Comparison of ENCODE assay signal across 20 cellular contexts in the genomic region with DNA sequence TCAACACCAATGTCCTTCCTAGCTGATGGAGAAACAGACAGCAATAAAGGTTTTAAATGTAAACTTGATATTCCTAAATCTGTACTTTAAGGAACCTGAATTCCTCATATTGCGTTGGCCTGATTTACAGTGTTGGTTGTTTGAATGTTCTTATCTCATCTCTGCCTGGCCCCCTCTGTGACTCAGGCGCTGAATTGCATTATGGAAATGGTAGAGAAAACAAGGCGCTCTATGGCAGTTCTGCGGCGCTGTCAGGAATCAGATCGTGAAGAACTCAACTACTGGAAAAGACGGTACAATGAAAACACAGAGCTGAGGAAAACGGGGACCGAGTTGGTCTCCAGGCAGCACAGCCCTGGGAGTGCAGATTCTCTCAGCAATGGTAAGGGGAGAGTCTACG. TPM values are rescaled to one million over a fixed set of nuclear protein-coding genes. Genes with fewer than 3 reads are reported as not detected.
DNase-seq lines count a peak whose midpoint lies in the region; ATAC-seq and TF ChIP-seq lines count a peak whose summit lies in the region.
"Had no signal": no experiment of that assay in that cellular context is flagged by ENCODE, and none has a peak within 500 bp of the region (broad histone marks: within the 10 kb centered on the region; RNA-seq: fewer than 3 reads in every experiment).

No MANE protein-coding gene starts in this region.

- H3K27ac Mint-ChIP-seq in activated T-cell treated with anti-CD3 and anti-CD28 coated beads, Interleukin-2, amount 50 U/mL, for 24 hours = peak overlapping the region; percentile 35
- peak overlapping the region; percentile 11 for H3K27ac Mint-ChIP-seq in endodermal cell
- H3K27ac Mint-ChIP-seq: B cell had no signal

- H3K4me3 Mint-ChIP-seq in activated T-cell treated with anti-CD3 and anti-CD28 coated beads, Interleukin-2, amount 50 U/mL, for 24 hours = no peak overlapping the region
- no peak overlapping the region for H3K4me3 Mint-ChIP-seq in endodermal cell
- H3K4me3 Mint-ChIP-seq: B cell; CD4-positive, CD25-positive, alpha-beta regulatory T cell; CD8-positive, alpha-beta T cell had no signal

- ATAC-seq in right cardiac atrium (no peak), sciatic nerve (no peak)
- ATAC-seq: CD8-positive, alpha-beta T cell had no signal

- H3K36me3 ChIP-seq in cardiac muscle cell = peaks cover 66% of the 10 kb centered on the region
- H3K36me3 ChIP-seq in endodermal cell (ENCODE audit: control insufficient read depth, insufficient read depth, low read length) = peaks cover 69% of the 10 kb centered on the region

- intact Hi-C loops in right cardiac atrium (cut with DNase I) = no loop called here
- intact Hi-C loops in sciatic nerve (cut with DNase I) = no loop called here

- H3K4me1 ChIP-seq in cardiac muscle cell (ENCODE audit: low read depth) = no peaks in the 10 kb centered on the region
- H3K4me1 ChIP-seq in right cardiac atrium (ENCODE audit: control insufficient read depth, insufficient read depth, low read length) = no peaks in the 10 kb centered on the region
- H3K4me1 ChIP-seq in endodermal cell (ENCODE audit: control insufficient read depth, insufficient read depth, low read length) = no peaks in the 10 kb centered on the region
- H3K4me1 ChIP-seq: BLaER1, Caco-2 had no signal

- no peak overlapping the region for H3K4me3 ChIP-seq in cardiac muscle cell
- H3K4me3 ChIP-seq in right cardiac atrium (ENCODE audit: low read length) = no peak overlapping the region
- H3K4me3 ChIP-seq in endodermal cell (ENCODE audit: low read length) = no peak overlapping the region
- H3K4me3 ChIP-seq: BLaER1, GM23248 had no signal

- H3K9me3 Mint-ChIP-seq in activated T-cell treated with anti-CD3 and anti-CD28 coated beads, Interleukin-2, amount 50 U/mL, for 24 hours = no peaks in the 10 kb centered on the region
- no peaks in the 10 kb centered on the region for H3K9me3 Mint-ChIP-seq in endodermal cell
- H3K9me3 Mint-ChIP-seq: CD4-positive, CD25-positive, alpha-beta regulatory T cell; CD8-positive, alpha-beta T cell had no signal

- H3K27me3 ChIP-seq in cardiac muscle cell (no peaks in the 10 kb centered on the region), right cardiac atrium (ENCODE audit: control insufficient read depth, insufficient read depth) (no peaks in the 10 kb centered on the region), endodermal cell (ENCODE audit: control insufficient read depth, insufficient read depth, low read length, poor library complexity, severe bottlenecking) (no peaks in the 10 kb centered on the region)
- H3K27me3 ChIP-seq: BLaER1 had no signal

- WGBS in right cardiac atrium = 94% methylated on average over 10 of the region's 10 CpGs
- 95 to 99% methylated on average over 10 of the region's 10 CpGs for WGBS in endodermal cell (ENCODE audit: insufficient coverage in 1 of 2, insufficient read length in 1 of 2), 2 experiments

- peaks cover 8% of the 10 kb centered on the region for H3K4me1 Mint-ChIP-seq in activated T-cell treated with anti-CD3 and anti-CD28 coated beads, Interleukin-2, amount 50 U/mL, for 24 hours (ENCODE audit: low read depth)
- H3K4me1 Mint-ChIP-seq in endodermal cell = no peaks in the 10 kb centered on the region

- no peaks in the 10 kb centered on the region for H3K9me3 ChIP-seq in cardiac muscle cell (ENCODE audit: low read depth)
- H3K9me3 ChIP-seq in right cardiac atrium (ENCODE audit: control insufficient read depth, low read length) = no peaks in the 10 kb centered on the region
- H3K9me3 ChIP-seq in endodermal cell (ENCODE audit: control insufficient read depth, low read length) = no peaks in the 10 kb centered on the region
- H3K9me3 ChIP-seq: BLaER1, Caco-2 had no signal

- H3K27ac ChIP-seq in cardiac muscle cell (peak overlapping the region; percentile 51), right cardiac atrium (ENCODE audit: low read length) (no peak overlapping the region), endodermal cell (ENCODE audit: low read depth, low read length) (no peak overlapping the region)
- H3K27ac ChIP-seq: 22Rv1, BLaER1, C4-2B, GM23248 had no signal

- no peak overlapping the region for H3K9ac ChIP-seq in endodermal cell (ENCODE audit: extremely low read depth, low read length, poor library complexity, severe bottlenecking)
- H3K9ac ChIP-seq: BLaER1, GM23248 had no signal

- no peak for DNase-seq in activated T-cell treated with anti-CD3 and anti-CD28 coated beads, Interleukin-2, amount 50 U/mL, for 24 hours
- DNase-seq in activated T-cell treated with anti-CD3 and anti-CD28 coated beads for 4 hours (no peak), cardiac muscle cell (ENCODE audit: low read depth in 1 of 2, low spot score in 1 of 2) (no peak), right cardiac atrium (no peak), endodermal cell (no peak), sciatic nerve (ENCODE audit: low spot score) (no peak), midbrain (lab: John Stamatoyannopoulos, UW) (no peak)
- DNase-seq: Caco-2; CD4-positive, CD25-positive, alpha-beta regulatory T cell; CD8-positive, alpha-beta T cell; DMS153; DND-41; GM23248; H7; HCEC 1CT had no signal

- peaks cover 75% of the 10 kb centered on the region for H3K36me3 Mint-ChIP-seq in activated T-cell treated with anti-CD3 and anti-CD28 coated beads, Interleukin-2, amount 50 U/mL, for 24 hours (ENCODE audit: low read depth)
- H3K36me3 Mint-ChIP-seq in endodermal cell (ENCODE audit: low read depth) = peaks cover 86% of the 10 kb centered on the region

- H3K27me3 Mint-ChIP-seq in activated T-cell treated with anti-CD3 and anti-CD28 coated beads, Interleukin-2, amount 50 U/mL, for 24 hours = no peaks in the 10 kb centered on the region
- no peaks in the 10 kb centered on the region for H3K27me3 Mint-ChIP-seq in endodermal cell (ENCODE audit: insufficient read depth)
- H3K27me3 Mint-ChIP-seq: B cell; CD4-positive, CD25-positive, alpha-beta regulatory T cell had no signal

- TF ChIP-seq CTCF in cardiac muscle cell (IDR thresholded peaks at IDR 0.05; ENCODE audit: low read depth, low read length) (no peak), endodermal cell (conservative IDR thresholded peaks at IDR 0.05) (no peak)

RNA-seq across cellular contexts. Expression of a gene that starts 32.6 kb away (rescaled TPM):
- 0.21 TPM in 1 of 2 replicates, not detected in the other for total RNA-seq in cardiac muscle cell
- polyA plus RNA-seq in cardiac muscle cell = 1.4 and 1.9 TPM in 2 replicates
- not detected for total RNA-seq in right cardiac atrium
- polyA plus RNA-seq in right cardiac atrium = 0.05 TPM
- total RNA-seq in endodermal cell = under 1 TPM in 1 of 2 donors, not detected in 1; 0.44 TPM
- 0.18 TPM for polyA plus RNA-seq in endodermal cell (2013, experiment 1 of 2)
- 0.17 TPM for polyA plus RNA-seq in endodermal cell (2013, experiment 2 of 2)
- total RNA-seq in sciatic nerve = not detected
- total RNA-seq: CD4-positive, CD25-positive, alpha-beta regulatory T cell; GM23248; H7 had no signal

RNA-seq across cellular contexts. Expression of a gene that starts 37.2 kb away (rescaled TPM):
- total RNA-seq in cardiac muscle cell (1.1 and 1.5 TPM in 2 replicates), right cardiac atrium (under 1 TPM; 0.29 to 0.71 (median 0.32) TPM), endodermal cell (under 1 TPM in 1 of 2 donors, not detected in 1; 0.42 TPM), sciatic nerve (0.71 TPM)
- polyA plus RNA-seq in cardiac muscle cell (1.3 and 2.2 TPM in 2 replicates), right cardiac atrium (0.27 TPM)
- polyA plus RNA-seq in endodermal cell (2013, experiment 1 of 2) = 0.28 TPM
- 0.17 TPM for polyA plus RNA-seq in endodermal cell (2013, experiment 2 of 2)
- total RNA-seq: H1 had no signal

RNA-seq across cellular contexts. Expression of a gene that starts 44.7 kb away (rescaled TPM):
- total RNA-seq in cardiac muscle cell (185 and 187 TPM in 2 replicates), right cardiac atrium (10 to 100 TPM; 55.4 to 61.3 (median 57.0) TPM), endodermal cell (10 to 100 TPM; 77.2 to 92.3 TPM), sciatic nerve (24.1 TPM)
- polyA plus RNA-seq in cardiac muscle cell (93.1 and 98.5 TPM in 2 replicates), right cardiac atrium (57.4 TPM)
- polyA plus RNA-seq in endodermal cell (2013, experiment 1 of 2) = 29.9 TPM
- 27.4 TPM for polyA plus RNA-seq in endodermal cell (2013, experiment 2 of 2)

RNA-seq across cellular contexts. Expression of a gene that starts 56.7 kb away (rescaled TPM):
- 21.2 and 34.6 TPM in 2 replicates for total RNA-seq in cardiac muscle cell
- polyA plus RNA-seq in cardiac muscle cell = 26.7 and 61.4 TPM in 2 replicates
- total RNA-seq in right cardiac atrium = 1 to 10 TPM in 2 of 4 donors, under 1 TPM in 2; 0.45 to 2.2 (median 1.0) TPM
- 0.52 TPM for polyA plus RNA-seq in right cardiac atrium
- 10 to 100 TPM; 26.9 to 33.7 TPM for total RNA-seq in endodermal cell
- polyA plus RNA-seq in endodermal cell (2013, experiment 1 of 2) = 35.1 TPM
- 28.9 TPM for polyA plus RNA-seq in endodermal cell (2013, experiment 2 of 2)
- 1.4 TPM for total RNA-seq in sciatic nerve
